ENCODE assay signal across 9 cellular contexts in genomic region chr12:55996715-55997534, GRCh38. TPM values are rescaled to one million over a fixed set of nuclear protein-coding genes. Genes with fewer than 3 reads are reported as not detected.
DNase-seq lines count a peak whose midpoint lies in the region; ATAC-seq, FAIRE-seq and TF ChIP-seq lines count a peak whose summit lies in the region.
"Had no signal": no experiment of that assay in that cellular context is flagged by ENCODE, and none has a peak within 500 bp of the region (broad histone marks: within the 10 kb centered on the region; RNA-seq: fewer than 3 reads in every experiment).

Gene SUOX (plus strand): TSS chr12:55997276. CDS start chr12:56002222, 4,946 bp downstream.

- TF ChIP-seq EP300 in A549 (IDR thresholded peaks at IDR 0.05) = no peak

- 1% methylated on average over 26 of the region's 27 CpGs for WGBS in A549 (ENCODE audit: missing lambda C conversion rate)

- FAIRE-seq in A549 (lab: Jason Lieb, UNC) = peak; percentile 85

- TF ChIP-seq POLR2A in A549 (IDR thresholded peaks at IDR 0.05; ENCODE audit: low read length) = peak; percentile 55
- peak; percentile 13 for TF ChIP-seq POLR2A in NB4 (IDR thresholded peaks at IDR 0.05; ENCODE audit: extremely low read depth, insufficient read length)

- peak within 1 kb of the TSS; percentile 73 for H3K4me2 ChIP-seq in A549

- peaks cover 17% of the 10 kb centered on the region for H3K4me1 ChIP-seq in A549

- CTCF ChIA-PET in A549 (lab: Yijun Ruan, JAX) = interaction anchor here (0.7 to 6.1 kb wide), 35 partner anchors 8 to 287 kb away, joined by 3 to 96 read pairs (median 7); partner anchors contain the start of genes DGKA, IKZF4, PA2G4 and RAB5B

- peak within 1 kb of the TSS; percentile 67 for H3K4me3 ChIP-seq in A549
- peak within 1 kb of the TSS; percentile 83 for H3K4me3 ChIP-seq in GM12875 (ENCODE audit: low read depth, low read length)
- no peak within 1 kb of the TSS for H3K4me3 ChIP-seq in NB4 (ENCODE audit: low read depth, low read length)
- peak within 1 kb of the TSS; percentile 38 to 51 (median 41) for H3K4me3 ChIP-seq in skin epidermis
- H3K4me3 ChIP-seq: SK-N-MC had no signal

- no peak for TF ChIP-seq RAD21 in A549 (conservative IDR thresholded peaks at IDR 0.05 in 1 of 2, IDR thresholded peaks at IDR 0.05 in 1 of 2)

- peak within 1 kb of the TSS; percentile 77 to 89 for H3K27ac ChIP-seq in A549
- H3K27ac ChIP-seq in cingulate gyrus (ENCODE audit: low read depth, low read length) = peak within 1 kb of the TSS; percentile 97
- peak within 1 kb of the TSS; percentile 34 to 80 (median 67) for H3K27ac ChIP-seq in skin epidermis

- TF ChIP-seq CTCF in A549 (IDR thresholded peaks at IDR 0.05) (no peak), GM12875 (IDR thresholded peaks at IDR 0.05; ENCODE audit: borderline replicate concordance, insufficient read depth, low read depth, low read length) (no peak), NB4 (IDR thresholded peaks at IDR 0.05; ENCODE audit: low read depth, low read length) (no peak)

- POLR2A ChIA-PET in A549 (lab: Yijun Ruan, JAX) = interaction anchor here (0.7 to 1.9 kb wide), 7 partner anchors 10 to 179 kb away, joined by 3 to 10 read pairs (median 5); partner anchors contain the start of genes ORMDL2, PA2G4, RAB5B and SARNP

- peak; percentile 96 to 100 for DNase-seq in A549 (ENCODE audit: low read depth in 1 of 2, low spot score in 1 of 2)
- DNase-seq in NB4 (ENCODE audit: low read depth) = peak; percentile 24
- DNase-seq in SK-N-DZ (ENCODE audit: low spot score) = peak; percentile 96
- peak; percentile 100 for DNase-seq in islet precursor cell

- no peaks in the 10 kb centered on the region for H3K9me3 ChIP-seq in A549

- peak; percentile 99 to 100 for ATAC-seq in A549
- ATAC-seq in HG02588 (IDR thresholded peaks at IDR 0.05; ENCODE audit: unreplicated experiment) = peak; percentile 99

TF ChIP-seq in A549, 52 proteins besides CTCF, POLR2A, EP300 and RAD21:
- TF ChIP-seq, protein P1, sequence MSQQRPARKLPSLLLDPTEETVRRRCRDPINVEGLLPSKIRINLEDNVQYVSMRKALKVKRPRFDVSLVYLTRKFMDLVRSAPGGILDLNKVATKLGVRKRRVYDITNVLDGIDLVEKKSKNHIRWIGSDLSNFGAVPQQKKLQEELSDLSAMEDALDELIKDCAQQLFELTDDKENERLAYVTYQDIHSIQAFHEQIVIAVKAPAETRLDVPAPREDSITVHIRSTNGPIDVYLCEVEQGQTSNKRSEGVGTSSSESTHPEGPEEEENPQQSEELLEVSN (IDR thresholded peaks at IDR 0.05; ENCODE audit: borderline replicate concordance, low read depth) = no peak
- TF ChIP-seq ZSCAN20 (CRISPR knock-in tag; IDR thresholded peaks at IDR 0.05) = no peak
- peak; percentile 88 for TF ChIP-seq PBX3 (IDR thresholded peaks at IDR 0.05)
- TF ChIP-seq RFX5 (IDR thresholded peaks at IDR 0.05) = peak; percentile 90
- TF ChIP-seq, protein P2, sequence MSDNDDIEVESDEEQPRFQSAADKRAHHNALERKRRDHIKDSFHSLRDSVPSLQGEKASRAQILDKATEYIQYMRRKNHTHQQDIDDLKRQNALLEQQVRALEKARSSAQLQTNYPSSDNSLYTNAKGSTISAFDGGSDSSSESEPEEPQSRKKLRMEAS (IDR thresholded peaks at IDR 0.05) = 0 out of 2 replicates have a peak, but pooled peaks have one; percentile 22
- no peak for TF ChIP-seq TP53 (CRISPR knock-in tag; IDR thresholded peaks at IDR 0.05)
- TF ChIP-seq KDM5A (IDR thresholded peaks at IDR 0.05) = 0 out of 2 replicates have a peak, but pooled peaks have one; percentile 9
- TF ChIP-seq FOSB (CRISPR knock-in tag; IDR thresholded peaks at IDR 0.05) = no peak

RNA-seq across cellular contexts. Expression of gene SUOX, which starts in this region (rescaled TPM):
- 15.6 and 22.2 TPM in 2 replicates for polyA plus RNA-seq in A549 (2011; rRNA removed)
- polyA plus RNA-seq in A549 (2012; cell fraction: cytosol; rRNA removed) = 15.6 and 18.6 TPM in 2 replicates
- 28.5 and 29.2 TPM in 2 replicates for polyA plus RNA-seq in A549 (2012; cell fraction: nucleus; rRNA removed)
- 10.8 to 13.6 TPM (median 13.5 TPM) in 3 replicates for polyA plus RNA-seq in A549 (2017; fragmentation: RNase III; extraction: RNeasy Plus Mini Kit Qiagen cat#74134 plus additional on column Dnase treatment)
- polyA minus RNA-seq in A549 (2011; rRNA and poly(A)+ RNA removed) = 32.4 and 44.1 TPM in 2 replicates
- 15.3 and 15.7 TPM in 2 replicates for polyA plus RNA-seq in SK-N-DZ (2014; cell fraction: cytosol; rRNA removed)
- polyA plus RNA-seq in SK-N-DZ (2014; cell fraction: nucleus; rRNA removed) = 17.3 and 21.9 TPM in 2 replicates

Comparison
In these comparisons a context has a peak if more than half of its experiments do, and no peak if none do; other contexts are left out.
1. DNase-seq: peak in every context shown above with its lines; median percentile 100 in islet precursor cell; 98 in A549; 96 in SK-N-DZ; 24 in NB4.